16 cellular contexts compared by ENCODE assay signal in genomic region chr10:118621304-118621942, GRCh38. TPM values are rescaled to one million over a fixed set of nuclear protein-coding genes. Genes with fewer than 3 reads are reported as not detected.
DNase-seq lines count a peak whose midpoint lies in the region; ATAC-seq and TF ChIP-seq lines count a peak whose summit lies in the region.
"Had no signal": no experiment of that assay in that cellular context is flagged by ENCODE, and none has a peak within 500 bp of the region (broad histone marks: within the 10 kb centered on the region; RNA-seq: fewer than 3 reads in every experiment).

No MANE protein-coding gene starts in this region.

- DNase-seq in DMS79 (lab: John Stamatoyannopoulos, UW) (peak; percentile 35), NCI-H345 (lab: John Stamatoyannopoulos, UW) (peak; percentile 9), CD14-positive monocyte (ENCODE audit: low spot score) (no peak), neural progenitor cell (ENCODE audit: low spot score) (no peak)
- DNase-seq in activated naive CD4-positive, alpha-beta T cell treated with anti-CD3 and anti-CD28 coated beads, Interleukin-2, amount 50 U/mL, for 16 hours: peak; percentile 42
- DNase-seq in stimulated activated CD4-positive, alpha-beta T cell treated with anti-CD3 and anti-CD28 coated beads, Interleukin-2, amount 100 ng/mL, for 24 hours: peak; percentile 26 to 27
- DNase-seq: brain microvascular endothelial cell, endodermal cell, H7, heart right ventricle, NCI-H1417 treated with DMSO at 0.1 percent for 48 hours had no signal

- intact Hi-C loops in CD14-positive monocyte (cut with micrococcal nuclease): no loop called here

- H3K9ac ChIP-seq in neural progenitor cell: no peak overlapping the region

- no peaks in the 10 kb centered on the region for H3K36me3 ChIP-seq in neural progenitor cell
- H3K36me3 ChIP-seq: brain microvascular endothelial cell, heart right ventricle had no signal

- H3F3A ChIP-seq in neural progenitor cell (ENCODE audit: low read depth): peaks cover 4% of the 10 kb centered on the region

- no peaks in the 10 kb centered on the region for H4K20me1 ChIP-seq in neural progenitor cell (ENCODE audit: low read depth)

- H3K27me3 ChIP-seq in neural progenitor cell: no peaks in the 10 kb centered on the region
- H3K27me3 ChIP-seq: brain microvascular endothelial cell had no signal

- no peak overlapping the region for H3K27ac ChIP-seq in neural progenitor cell
- H3K27ac ChIP-seq: brain microvascular endothelial cell, heart right ventricle had no signal

- H3K27me3 Mint-ChIP-seq in CD14-positive monocyte (ENCODE audit: low read depth in 3 of 3): peaks cover 16 to 40% (median 29%) of the 10 kb centered on the region in 3 donors
- H3K27me3 Mint-ChIP-seq in neural progenitor cell (ENCODE audit: insufficient read depth, low read depth): peaks cover 5% of the 10 kb centered on the region

- H3K4me1 ChIP-seq in neural progenitor cell: peaks cover 12% of the 10 kb centered on the region
- H3K4me1 ChIP-seq: heart right ventricle had no signal

- H3K9me3 ChIP-seq in neural progenitor cell (ENCODE audit: low read depth): no peaks in the 10 kb centered on the region
- H3K9me3 ChIP-seq: heart right ventricle had no signal

- no peak for TF ChIP-seq CTCF in CD14-positive monocyte (IDR thresholded peaks at IDR 0.05)
- TF ChIP-seq CTCF in neural progenitor cell (IDR thresholded peaks at IDR 0.05): no peak

- H3K79me2 ChIP-seq in neural progenitor cell (ENCODE audit: low read depth): no peaks in the 10 kb centered on the region

- no peak overlapping the region for H2AFZ ChIP-seq in neural progenitor cell (replicated peaks)

- H3K9me3 Mint-ChIP-seq in CD14-positive monocyte: peaks cover 0 to 4% (median 0%) of the 10 kb centered on the region in 7 donors
- H3K9me3 Mint-ChIP-seq in neural progenitor cell: no peaks in the 10 kb centered on the region
- H3K9me3 Mint-ChIP-seq: T-helper 1 cell treated with Interleukin-12 subunit alpha and Interleukin-12 subunit beta and Interleukin-4 antibody, amounts not matched to agents 30 μg/mL and 1 μg/mL, for 36 hours had no signal

- H3K4me3 Mint-ChIP-seq in CD14-positive monocyte (no peak overlapping the region), neural progenitor cell (no peak overlapping the region)
- H3K4me3 Mint-ChIP-seq: endodermal cell; T-helper 1 cell treated with Interleukin-12 subunit alpha and Interleukin-12 subunit beta and Interleukin-4 antibody, amounts not matched to agents 30 μg/mL and 1 μg/mL, for 36 hours had no signal

- no peaks in the 10 kb centered on the region for H3K4me1 Mint-ChIP-seq in CD14-positive monocyte
- peaks cover 12% of the 10 kb centered on the region for H3K4me1 Mint-ChIP-seq in neural progenitor cell
- H3K4me1 Mint-ChIP-seq: endodermal cell had no signal

- H3K36me3 Mint-ChIP-seq in CD14-positive monocyte (no peaks in the 10 kb centered on the region), neural progenitor cell (no peaks in the 10 kb centered on the region)

- H3K4me2 ChIP-seq in neural progenitor cell: no peak overlapping the region

- no peak overlapping the region for H3K27ac Mint-ChIP-seq in CD14-positive monocyte
- no peak overlapping the region for H3K27ac Mint-ChIP-seq in neural progenitor cell
- H3K27ac Mint-ChIP-seq: endodermal cell; T-helper 1 cell treated with Interleukin-12 subunit alpha and Interleukin-12 subunit beta and Interleukin-4 antibody, amounts not matched to agents 30 μg/mL and 1 μg/mL, for 36 hours had no signal

- no peak for ATAC-seq in HG03139 (IDR thresholded peaks at IDR 0.05; ENCODE audit: unreplicated experiment)
- ATAC-seq in HG03439 (IDR thresholded peaks at IDR 0.05; ENCODE audit: unreplicated experiment): no peak
- ATAC-seq: GM12878, heart right ventricle had no signal

- no peak overlapping the region for H3K4me3 ChIP-seq in neural progenitor cell
- H3K4me3 ChIP-seq: GM12878, heart right ventricle had no signal

RNA-seq across cellular contexts. Expression of gene PRLHR, which starts 26.0 kb away (rescaled TPM):
- not detected for polyA plus RNA-seq in CD14-positive monocyte
- total RNA-seq in neural progenitor cell (ENCODE audit: low replicate concordance): not detected in 2 replicates
- total RNA-seq: endodermal cell, GM12878, H7, heart right ventricle, lower leg skin had no signal
- polyA plus RNA-seq: GM12878, heart right ventricle had no signal

Comparison
In these comparisons a context has a peak if more than half of its experiments do, and no peak if none do; other contexts are left out.
1. DNase-seq: peak in DMS79 (single experiment), NCI-H345 (single experiment), activated naive CD4-positive, alpha-beta T cell treated with anti-CD3 and anti-CD28 coated beads, Interleukin-2, amount 50 U/mL, for 16 hours (single experiment) and stimulated activated CD4-positive, alpha-beta T cell treated with anti-CD3 and anti-CD28 coated beads, Interleukin-2, amount 100 ng/mL, for 24 hours (2 of 2); none in CD14-positive monocyte (single experiment) and neural progenitor cell (single experiment).